22 cellular contexts compared by ENCODE assay signal in the genomic region with DNA sequence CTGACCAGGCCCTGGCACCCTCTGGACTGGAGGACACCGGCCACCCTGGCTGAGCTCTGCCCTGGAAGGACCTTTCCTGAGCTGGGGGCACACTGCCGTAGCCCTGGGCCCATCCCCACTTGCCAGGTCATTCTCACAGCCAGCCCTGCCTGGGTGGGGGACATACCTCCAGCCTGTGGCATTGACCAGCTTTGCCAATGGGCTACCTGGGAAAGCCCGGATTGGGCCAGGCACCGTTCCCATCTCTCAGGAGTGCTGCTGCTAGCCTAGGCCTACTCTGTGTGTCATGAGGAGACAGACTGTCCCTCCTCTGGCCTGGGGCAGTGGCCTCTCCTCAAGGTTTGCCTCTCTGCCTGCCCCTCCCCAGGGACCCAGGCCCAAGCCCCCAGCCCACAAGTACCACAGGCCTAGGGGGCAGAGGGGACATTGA. TPM values are rescaled to one million over a fixed set of nuclear protein-coding genes. Genes with fewer than 3 reads are reported as not detected.
DNase-seq lines count a peak whose midpoint lies in the region; ATAC-seq and TF ChIP-seq lines count a peak whose summit lies in the region.
"Had no signal": no experiment of that assay in that cellular context is flagged by ENCODE, and none has a peak within 500 bp of the region (broad histone marks: within the 10 kb centered on the region; RNA-seq: fewer than 3 reads in every experiment).

No MANE protein-coding gene starts in this region.

- H3K4me1 ChIP-seq in HUES6 (ENCODE audit: control insufficient read depth, insufficient read depth, low read length) = peaks cover 13% of the 10 kb centered on the region; the same call in 1 of the 2 replicates
- peaks cover 71 to 100% (median 98%) of the 10 kb centered on the region in 3 donors for H3K4me1 ChIP-seq in skeletal muscle tissue (ENCODE audit: control insufficient read depth in 3 of 3, insufficient read depth in 3 of 3, low read length in 3 of 3)

- H3K9me3 ChIP-seq in HUES6 (ENCODE audit: control insufficient read depth, insufficient read depth, low read depth, low read length) (no peaks in the 10 kb centered on the region), skeletal muscle tissue (ENCODE audit: control insufficient read depth in 3 of 3, low read length in 3 of 3) (no peaks in the 10 kb centered on the region)
- H3K9me3 ChIP-seq: lower lobe of right lung, Peyer's patch, SJSA1, uterus had no signal

- TF ChIP-seq CTCF in coronary artery (IDR thresholded peaks at IDR 0.05) (no peak), GM13977 (IDR thresholded peaks at IDR 0.05; ENCODE audit: extremely low read depth, insufficient read depth, missing control alignments) (no peak)

- H3K27me3 ChIP-seq in HUES6 (ENCODE audit: control insufficient read depth, insufficient read depth, low read length) = no peaks in the 10 kb centered on the region
- no peaks in the 10 kb centered on the region for H3K27me3 ChIP-seq in layer of hippocampus (ENCODE audit: control insufficient read depth, insufficient read depth, low read length)
- H3K27me3 ChIP-seq in skeletal muscle tissue (ENCODE audit: control insufficient read depth in 3 of 3, insufficient read depth in 3 of 3, low read length in 3 of 3) = no peaks in the 10 kb centered on the region
- H3K27me3 ChIP-seq: Peyer's patch, SJSA1, uterus had no signal

- H3K27ac ChIP-seq in HUES6 (ENCODE audit: low read depth, low read length) (peak overlapping the region; percentile 11; the same call in 1 of the 2 replicates), coronary artery (peak overlapping the region in 1 of 2 donors; percentile 32), layer of hippocampus (ENCODE audit: low read depth, low read length) (peak overlapping the region; percentile 77), skeletal muscle tissue (ENCODE audit: low read depth, low read length) (peak overlapping the region; percentile 87)
- H3K27ac ChIP-seq: epithelial cell of prostate, Peyer's patch, SJSA1 had no signal

- peak overlapping the region in 1 of 2 donors; percentile 44 for H3K27ac Mint-ChIP-seq in effector memory CD8-positive, alpha-beta T cell
- H3K27ac Mint-ChIP-seq: CD4-positive, alpha-beta T cell; T-helper 17 cell had no signal

- no peak for ATAC-seq in HG03378 (IDR thresholded peaks at IDR 0.05; ENCODE audit: unreplicated experiment)
- no peak for ATAC-seq in effector memory CD8-positive, alpha-beta T cell (replicated peaks)
- ATAC-seq: T-helper 17 cell had no signal

- H3K4me3 Mint-ChIP-seq in effector memory CD8-positive, alpha-beta T cell = no peak overlapping the region
- H3K4me3 Mint-ChIP-seq: CD4-positive, alpha-beta T cell; T-helper 17 cell had no signal

- H3K36me3 Mint-ChIP-seq in effector memory CD8-positive, alpha-beta T cell (ENCODE audit: insufficient read depth) = peaks cover 5% of the 10 kb centered on the region

- H3K9ac ChIP-seq in HUES6 (ENCODE audit: low read length) = no peak overlapping the region
- peak overlapping the region; percentile 23 to 85 (median 70) for H3K9ac ChIP-seq in skeletal muscle tissue (ENCODE audit: low read depth in 1 of 3, low read length in 3 of 3)

- in situ Hi-C loops in GM13977 (cut with MboI; ENCODE audit: low pct_unique_long_range_greater_than_20kb, low sequenced_read_pairs, unreplicated experiment) = no loop called here

- no peaks in the 10 kb centered on the region for H3K27me3 Mint-ChIP-seq in effector memory CD8-positive, alpha-beta T cell
- H3K27me3 Mint-ChIP-seq: CD4-positive, alpha-beta T cell; T-helper 17 cell had no signal

- no peaks in the 10 kb centered on the region for H3K4me1 Mint-ChIP-seq in effector memory CD8-positive, alpha-beta T cell (ENCODE audit: low read depth in 2 of 2)
- H3K4me1 Mint-ChIP-seq: T-helper 17 cell had no signal

- H3K36me3 ChIP-seq in HUES6 (ENCODE audit: control insufficient read depth, insufficient read depth, low read length) (peaks cover 18% of the 10 kb centered on the region; the same call in 1 of the 2 replicates), skeletal muscle tissue (ENCODE audit: control insufficient read depth in 3 of 3, insufficient read depth in 3 of 3, low read length in 3 of 3) (peaks cover 47 to 51% (median 50%) of the 10 kb centered on the region in 3 donors)
- H3K36me3 ChIP-seq: SJSA1, uterus had no signal

- no peak overlapping the region for H3K4me3 ChIP-seq in HUES6 (ENCODE audit: low read depth, low read length)
- no peak overlapping the region for H3K4me3 ChIP-seq in coronary artery
- peak overlapping the region in 2 of 3 donors; percentile 26 to 52 for H3K4me3 ChIP-seq in skeletal muscle tissue (ENCODE audit: low read length in 3 of 3)
- H3K4me3 ChIP-seq: lower lobe of right lung, Peyer's patch, SJSA1, uterus had no signal

- DNase-seq in coronary artery (ENCODE audit: low spot score) (peak; percentile 68), GM13977 (ENCODE audit: low spot score) (no peak)
- DNase-seq in effector memory CD8-positive, alpha-beta T cell = no peak
- DNase-seq: activated CD4-positive, alpha-beta T cell treated with anti-CD3 and anti-CD28 coated beads for 48 hours; activated gamma-delta T cell treated with Interleukin-2 at 50 U/mL for 16 hours; CD4-positive, alpha-beta T cell; dermis blood vessel endothelial cell; HCEC 1CT; lower lobe of right lung; MM.1S; NCI-H1436; NCI-H510A treated with DMSO at 0.1 percent for 48 hours; stimulated activated CD4-positive, alpha-beta T cell treated with anti-CD3 and anti-CD28 coated beads, Interleukin-15, amount 100 ng/mL, for 24 hours; T-helper 17 cell; uterus had no signal

- no peaks in the 10 kb centered on the region for H3K9me3 Mint-ChIP-seq in effector memory CD8-positive, alpha-beta T cell
- H3K9me3 Mint-ChIP-seq: CD4-positive, alpha-beta T cell had no signal

RNA-seq across cellular contexts. Expression of gene COQ8A, which starts 40.0 kb away (rescaled TPM):
- 64.7 TPM for total RNA-seq in skeletal muscle tissue

Comparison
In these comparisons a context has a peak if more than half of its experiments do, and no peak if none do; other contexts are left out.
1. H3K4me3 ChIP-seq: peak in skeletal muscle tissue (2 of 3); none in HUES6 (single experiment) and coronary artery (single experiment).